ENCODE assay signal across 13 cellular contexts in the genomic region with DNA sequence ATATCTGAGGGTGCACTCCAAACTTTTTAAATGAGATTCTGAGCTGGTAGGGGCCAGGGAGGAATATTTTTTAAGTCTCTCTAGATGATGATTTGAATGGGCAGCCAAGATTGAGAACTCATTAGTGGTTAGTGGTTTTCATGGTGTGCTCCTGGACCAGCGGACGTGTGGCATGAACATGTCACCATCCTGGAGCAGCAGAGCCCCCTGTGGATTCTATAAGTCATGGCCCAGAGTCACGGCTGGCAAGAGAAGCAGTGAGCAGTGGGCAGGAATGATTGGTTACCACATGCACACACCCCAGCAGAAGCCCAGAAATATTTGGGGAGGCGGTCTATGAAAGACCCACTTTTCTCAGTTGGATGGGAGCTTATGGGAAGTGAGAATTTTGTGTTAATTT. TPM values are rescaled to one million over a fixed set of nuclear protein-coding genes. Genes with fewer than 3 reads are reported as not detected.
A peak's percentile ranks its signal among the peaks of the same experiment; 100 is the strongest.
DNase-seq lines count a peak whose midpoint lies in the region; ATAC-seq and TF ChIP-seq lines count a peak whose summit lies in the region.
"Had no signal": no experiment of that assay in that cellular context is flagged by ENCODE, and none has a peak within 500 bp of the region (broad histone marks: within the 10 kb centered on the region; RNA-seq: fewer than 3 reads in every experiment).

No MANE protein-coding gene starts in this region.

- no peaks in the 10 kb centered on the region for H3K27me3 ChIP-seq in brain microvascular endothelial cell (replicated peaks)

- no peak overlapping the region for H3K4me3 Mint-ChIP-seq in HFFc6
- H3K4me3 Mint-ChIP-seq: activated naive CD8-positive, alpha-beta T cell treated with anti-CD3 and anti-CD28 coated beads, Interleukin-2, amount 10 ng/mL, durations not matched to agents 7 days and 5 days; GM23338 had no signal

- no peak overlapping the region for H3K27ac ChIP-seq in 22Rv1
- no peak overlapping the region for H3K27ac ChIP-seq in brain microvascular endothelial cell
- H3K27ac ChIP-seq: thoracic aorta had no signal

- no peaks in the 10 kb centered on the region for H3K36me3 Mint-ChIP-seq in HFFc6 (ENCODE audit: low read depth)
- H3K36me3 Mint-ChIP-seq: activated naive CD8-positive, alpha-beta T cell treated with anti-CD3 and anti-CD28 coated beads, Interleukin-2, amount 10 ng/mL, durations not matched to agents 7 days and 5 days had no signal

- H3K4me1 Mint-ChIP-seq in HFFc6 (ENCODE audit: low read depth) = no peaks in the 10 kb centered on the region

- DNase-seq in Daoy (ENCODE audit: low read depth) (peak; percentile 47), MV-4-11 (lab: John Stamatoyannopoulos, UW) (peak; percentile 9), brain microvascular endothelial cell (no peak), NCI-H187 (lab: John Stamatoyannopoulos, UW) (no peak), HFFc6 (no peak)
- DNase-seq: activated CD4-positive, alpha-beta T cell treated with anti-CD3 and anti-CD28 coated beads, Interleukin-2, amount 50 U/mL, for 4 hours; activated naive CD8-positive, alpha-beta T cell treated with anti-CD3 and anti-CD28 coated beads, Interleukin-2, amount 10 ng/mL, durations not matched to agents 7 days and 5 days; NCI-H2081 had no signal

- in situ Hi-C loops in brain microvascular endothelial cell (cut with HindIII; ENCODE audit: low pct_ligation_motif_present, low sequenced_read_pairs) = no loop called here

- no peaks in the 10 kb centered on the region for H3K36me3 ChIP-seq in brain microvascular endothelial cell (replicated peaks)
- H3K36me3 ChIP-seq: thoracic aorta had no signal

- H3K27ac Mint-ChIP-seq in HFFc6 = no peak overlapping the region
- H3K27ac Mint-ChIP-seq: activated naive CD8-positive, alpha-beta T cell treated with anti-CD3 and anti-CD28 coated beads, Interleukin-2, amount 10 ng/mL, durations not matched to agents 7 days and 5 days; GM23338 had no signal

- H3K4me3 ChIP-seq in brain microvascular endothelial cell (ENCODE audit: low read depth, low read length) = no peak overlapping the region
- H3K4me3 ChIP-seq: GM23338, thoracic aorta had no signal

- peaks cover 15% of the 10 kb centered on the region for H3K27me3 Mint-ChIP-seq in HFFc6 (ENCODE audit: insufficient read depth)
- H3K27me3 Mint-ChIP-seq: activated naive CD8-positive, alpha-beta T cell treated with anti-CD3 and anti-CD28 coated beads, Interleukin-2, amount 10 ng/mL, durations not matched to agents 7 days and 5 days had no signal

- H3K9me3 Mint-ChIP-seq in HFFc6 = no peaks in the 10 kb centered on the region
- H3K9me3 Mint-ChIP-seq: activated naive CD8-positive, alpha-beta T cell treated with anti-CD3 and anti-CD28 coated beads, Interleukin-2, amount 10 ng/mL, durations not matched to agents 7 days and 5 days; GM23338 had no signal

- ATAC-seq in GM19023 (IDR thresholded peaks at IDR 0.05; ENCODE audit: unreplicated experiment) = no peak
- no peak for ATAC-seq in GM18907 (IDR thresholded peaks at IDR 0.05; ENCODE audit: unreplicated experiment)
- ATAC-seq: GM23338 had no signal

- peak; percentile 15; the same call in 1 of the 2 replicates for TF ChIP-seq CTCF in 22Rv1 (IDR thresholded peaks at IDR 0.05)
- peak; percentile 18 for TF ChIP-seq CTCF in brain microvascular endothelial cell (IDR thresholded peaks at IDR 0.05; ENCODE audit: low read depth, low read length, missing control alignments)
- no peak for TF ChIP-seq CTCF in HFFc6 (IDR thresholded peaks at IDR 0.05)

RNA-seq across cellular contexts. Expression of gene UCN3, which starts 21.2 kb away (rescaled TPM):
- total RNA-seq in Daoy (2014; rRNA removed; shearing (Covaris generic)) = not detected in 2 replicates
- not detected for total RNA-seq in HFFc6 (2021; fragmentation: NEBNext Ultra II Directional; extraction: Animal tissue kit (Norgen Biotek cat#: 25700))
- total RNA-seq: activated naive CD8-positive, alpha-beta T cell treated with anti-CD3 and anti-CD28 coated beads, Interleukin-2, amount 10 ng/mL, durations not matched to agents 7 days and 5 days; GM23338; thoracic aorta had no signal

Comparison
In these comparisons a context has a peak if more than half of its experiments do, and no peak if none do; other contexts are left out.
1. DNase-seq: peak in Daoy (single experiment) and MV-4-11 (single experiment); none in brain microvascular endothelial cell (single experiment), NCI-H187 (0 of 2) and HFFc6 (single experiment).